Comparison of ENCODE assay signal across 1 cellular context in the genomic region with DNA sequence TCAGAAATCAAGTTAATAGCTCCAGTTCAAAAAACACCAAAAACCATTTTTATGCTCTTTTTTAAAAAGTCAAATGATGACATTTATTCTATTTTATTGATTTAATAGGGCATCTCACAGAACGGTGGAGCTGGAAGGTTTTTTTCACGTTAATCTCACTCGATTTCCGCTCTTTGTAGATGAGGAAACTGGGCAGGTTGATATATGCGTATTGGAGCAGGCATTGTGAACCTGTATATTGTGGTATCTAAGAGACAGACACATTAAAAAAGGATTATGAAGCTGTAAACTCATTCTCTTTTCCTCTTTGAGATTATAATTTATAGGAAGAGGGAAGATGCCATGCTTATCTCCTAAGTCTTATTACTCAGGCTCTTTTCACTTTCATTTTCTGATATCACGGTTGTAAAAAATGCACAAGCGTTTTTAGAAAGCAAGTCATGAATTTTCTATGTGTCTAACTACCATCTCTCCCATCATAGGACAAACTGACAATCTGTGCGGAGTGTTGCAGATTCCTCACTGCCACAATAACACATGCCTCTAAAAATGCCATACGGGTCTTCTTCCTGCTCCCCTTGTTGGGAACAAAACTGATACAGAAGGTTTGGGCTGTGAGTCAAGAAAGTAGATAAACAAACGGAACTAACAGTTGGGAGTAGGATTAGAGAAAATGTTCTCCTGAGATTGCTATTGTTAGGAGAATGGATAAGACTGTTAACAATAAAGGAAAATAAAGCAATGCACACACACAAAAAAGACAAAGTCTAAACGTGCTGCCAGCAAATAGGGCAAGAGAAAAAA.
TF ChIP-seq lines count a peak whose summit lies in the region.

No MANE protein-coding gene starts in this region.

TF ChIP-seq in IMR-90, 13 proteins besides CTCF, POLR2A, EP300 and RAD21:
- TF ChIP-seq MAZ (IDR thresholded peaks at IDR 0.05; ENCODE audit: borderline replicate concordance, low read depth, low read length) = no peak
- no peak for TF ChIP-seq SMC3 (IDR thresholded peaks at IDR 0.05; ENCODE audit: low read depth, low read length)
